Comparison of ENCODE assay signal across 1 cellular context in the genomic region with DNA sequence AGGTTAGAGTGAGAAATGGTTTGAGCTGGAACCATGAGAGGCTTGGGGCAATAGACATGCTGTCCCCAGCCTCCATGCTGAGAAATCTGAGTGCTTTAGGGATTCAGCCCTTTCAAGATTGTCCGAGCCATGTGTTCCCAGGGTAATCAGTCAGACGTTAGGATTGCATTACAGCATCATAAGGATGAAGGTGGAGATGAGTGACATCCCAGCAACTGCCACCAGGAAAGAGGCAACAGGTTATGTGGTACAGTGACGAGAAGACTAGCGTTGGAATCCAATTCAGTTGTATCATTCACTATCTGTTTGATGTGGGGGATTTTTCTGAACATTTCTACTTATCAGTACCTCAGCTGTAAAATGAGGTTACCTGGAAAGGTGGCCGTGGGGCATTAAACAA.
TF ChIP-seq lines count a peak whose summit lies in the region.

No MANE protein-coding gene starts in this region.

TF ChIP-seq in endothelial cell of umbilical vein, 7 proteins besides CTCF, POLR2A, EP300 and RAD21 (continued from another document):
- TF ChIP-seq, protein P1, sequence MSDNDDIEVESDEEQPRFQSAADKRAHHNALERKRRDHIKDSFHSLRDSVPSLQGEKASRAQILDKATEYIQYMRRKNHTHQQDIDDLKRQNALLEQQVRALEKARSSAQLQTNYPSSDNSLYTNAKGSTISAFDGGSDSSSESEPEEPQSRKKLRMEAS (IDR thresholded peaks at IDR 0.05; ENCODE audit: insufficient read depth, insufficient read length), result no peak
